10 cellular contexts compared by ENCODE assay signal in genomic region chr2:8234757-8235374, GRCh38.
DNase-seq lines count a peak whose midpoint lies in the region; ATAC-seq and TF ChIP-seq lines count a peak whose summit lies in the region.
"Had no signal": no experiment of that assay in that cellular context is flagged by ENCODE, and none has a peak within 500 bp of the region (broad histone marks: within the 10 kb centered on the region; RNA-seq: fewer than 3 reads in every experiment).

No MANE protein-coding gene starts in this region.

- H3K36me3 ChIP-seq in GM06990 (ENCODE audit: control insufficient read depth, insufficient read depth, low read length): no peaks in the 10 kb centered on the region
- H3K36me3 ChIP-seq: breast epithelium, SJSA1 had no signal

- H3K4me3 ChIP-seq in GM06990 (replicated peaks; ENCODE audit: low read depth, low read length): no peak overlapping the region
- H3K4me3 ChIP-seq: breast epithelium, SJSA1 had no signal

- H3K27me3 ChIP-seq in GM06990 (replicated peaks; ENCODE audit: control insufficient read depth, insufficient read depth, low read length): no peaks in the 10 kb centered on the region
- H3K27me3 ChIP-seq: breast epithelium, SJSA1 had no signal

- ATAC-seq in GM19455 (IDR thresholded peaks at IDR 0.05; ENCODE audit: unreplicated experiment) (peak; percentile 95), HG03280 (IDR thresholded peaks at IDR 0.05; ENCODE audit: unreplicated experiment) (peak; percentile 95), activated B cell treated with CpG ODN at 0.5 μM for 24 hours (ENCODE audit: low read depth) (peak; percentile 60)

- H3K36me3 Mint-ChIP-seq in activated B cell treated with CpG ODN at 0.5 μM for 24 hours (ENCODE audit: low read depth): no peaks in the 10 kb centered on the region

- peaks cover 16% of the 10 kb centered on the region for H3K4me1 Mint-ChIP-seq in activated B cell treated with CpG ODN at 0.5 μM for 24 hours

- peaks cover 47% of the 10 kb centered on the region for H3K27me3 Mint-ChIP-seq in activated B cell treated with CpG ODN at 0.5 μM for 24 hours

- CTCF ChIA-PET in activated B cell treated with CpG ODN at 0.5 μM for 24 hours (lab: Charles Lee): no interaction called here

- no peak overlapping the region for H3K27ac Mint-ChIP-seq in activated B cell treated with CpG ODN at 0.5 μM for 24 hours

- H3K9me3 Mint-ChIP-seq in activated B cell treated with CpG ODN at 0.5 μM for 24 hours: no peaks in the 10 kb centered on the region

- intact Hi-C loops in activated B cell treated with CpG ODN at 0.5 μM for 24 hours (cut with micrococcal nuclease): loop anchor here (10.0 kb wide), 1 partner anchor 450 kb away; the partner anchor contains the start of gene ID2

- no peak for TF ChIP-seq CTCF in GM06990 (IDR thresholded peaks at IDR 0.05; ENCODE audit: insufficient read depth, low read length, poor library complexity, severe bottlenecking)
- TF ChIP-seq CTCF in activated B cell treated with CpG ODN at 0.5 μM for 24 hours (IDR thresholded peaks at IDR 0.05): no peak

- POLR2A ChIA-PET in activated B cell treated with CpG ODN at 0.5 μM for 24 hours (lab: Charles Lee): no interaction called here

- DNase-seq in GM06990 (ENCODE audit: extremely low read depth, insufficient read length) (peak; percentile 84), activated B cell treated with CpG ODN at 0.5 μM for 24 hours (no peak), cerebellar cortex (ENCODE audit: low spot score) (no peak), CD1c-positive myeloid dendritic cell (ENCODE audit: extremely low spot score) (no peak)
- DNase-seq in activated CD4-positive, alpha-beta T cell treated with anti-CD3 and anti-CD28 coated beads, Interleukin-2, amount 50 U/mL, for 1 hour: no peak
- no peak for DNase-seq in activated naive CD4-positive, alpha-beta T cell treated with Interleukin-2 at 50 U/mL for 16 hours

- no peak overlapping the region for H3K4me3 Mint-ChIP-seq in activated B cell treated with CpG ODN at 0.5 μM for 24 hours
